ENCODE assay signal across 16 cellular contexts in genomic region chr15:60782316-60782715, GRCh38.
"Had no signal": no experiment of that assay in that cellular context is flagged by ENCODE, and none has a peak within 500 bp of the region (broad histone marks: within the 10 kb centered on the region; RNA-seq: fewer than 3 reads in every experiment).

No MANE protein-coding gene starts in this region.

- H3K36me3 ChIP-seq: esophagus muscularis mucosa, sigmoid colon had no signal

- H2AFZ ChIP-seq: hepatocyte had no signal

- H3K27me3 ChIP-seq: dorsolateral prefrontal cortex, esophagus muscularis mucosa, sigmoid colon had no signal

- H3K27ac ChIP-seq: epithelial cell of prostate, esophagus muscularis mucosa, foreskin keratinocyte, hepatocyte, sigmoid colon had no signal

- H3K4me1 ChIP-seq: foreskin keratinocyte, sigmoid colon had no signal

- H3K27me3 Mint-ChIP-seq: naive thymus-derived CD4-positive, alpha-beta T cell had no signal

- H3K27ac Mint-ChIP-seq: naive thymus-derived CD4-positive, alpha-beta T cell; nephron progenitor cell had no signal

- H3K79me2 ChIP-seq: hepatocyte had no signal

- H3K4me3 Mint-ChIP-seq: naive thymus-derived CD4-positive, alpha-beta T cell; nephron progenitor cell had no signal

- DNase-seq: cortex of kidney; dorsolateral prefrontal cortex; effector CD8-positive, alpha-beta T cell; foreskin keratinocyte; left colon; mesendoderm; naive thymus-derived CD4-positive, alpha-beta T cell; sigmoid colon; small intestine; stimulated activated CD4-positive, alpha-beta T cell treated with anti-CD3 and anti-CD28 coated beads, Interleukin-12 subunit alpha, Interleukin-12 subunit beta, amount 100 ng/mL, for 4 hours; stimulated activated naive CD4-positive, alpha-beta T cell treated with Interleukin-2 at 50 U/mL for 16 hours; trophoblast cell had no signal

- H3K9me3 ChIP-seq: esophagus muscularis mucosa, sigmoid colon had no signal

- H3K9me3 Mint-ChIP-seq: naive thymus-derived CD4-positive, alpha-beta T cell had no signal

- H3K4me2 ChIP-seq: hepatocyte had no signal

- ATAC-seq: foreskin keratinocyte; left colon; naive thymus-derived CD4-positive, alpha-beta T cell had no signal

- H3K4me3 ChIP-seq: esophagus muscularis mucosa, hepatocyte, sigmoid colon had no signal
